In the genomic region with DNA sequence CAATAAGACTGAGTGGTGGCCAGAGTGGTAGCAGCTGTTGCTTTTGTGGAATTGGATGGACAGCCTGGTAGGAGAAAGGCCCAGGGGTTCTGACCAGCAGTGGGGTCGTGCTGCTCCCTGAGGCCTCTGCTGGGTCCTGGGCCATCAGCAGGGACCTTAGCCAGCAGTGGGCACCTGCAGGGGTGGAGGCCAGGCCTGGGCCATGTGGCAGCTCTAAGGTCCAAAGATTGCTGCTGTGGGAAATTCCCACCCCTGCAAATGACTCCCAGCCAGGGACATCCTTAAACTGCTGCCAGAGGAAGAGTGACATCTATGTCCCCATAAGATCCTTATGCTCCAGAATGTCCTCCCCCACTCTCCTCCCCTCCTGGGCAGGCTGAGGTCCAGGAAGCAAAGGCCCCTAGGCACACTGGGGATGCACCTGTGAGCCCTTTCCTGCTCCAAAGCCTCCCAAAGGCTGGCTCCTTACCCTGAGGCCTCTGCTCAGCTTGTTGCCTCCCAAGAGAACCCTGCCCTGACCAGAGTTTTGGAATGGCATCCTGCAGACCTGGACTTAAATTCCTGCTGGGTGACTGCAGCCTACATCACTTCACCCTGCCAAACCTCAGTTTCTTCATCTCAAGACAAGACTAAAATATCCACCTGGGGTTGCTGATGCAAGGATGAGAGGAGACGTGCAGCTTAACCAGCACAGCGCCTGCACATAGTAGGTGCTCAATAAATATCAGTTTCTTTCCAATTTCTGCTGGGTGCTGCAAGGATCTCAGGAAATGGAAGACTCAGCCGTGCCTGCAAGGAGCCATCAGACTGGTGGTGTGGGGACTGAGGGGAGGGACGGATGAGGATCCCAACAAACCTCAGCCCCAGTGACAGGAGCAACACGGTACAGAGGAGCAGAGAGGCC, we compare ENCODE assay signal across 1 cellular context.
TF ChIP-seq lines count a peak whose summit lies in the region.

No MANE protein-coding gene starts in this region.

TF ChIP-seq in HepG2, 621 proteins besides CTCF, POLR2A, EP300 and RAD21 (continued from another document):
- TF ChIP-seq, protein P1, sequence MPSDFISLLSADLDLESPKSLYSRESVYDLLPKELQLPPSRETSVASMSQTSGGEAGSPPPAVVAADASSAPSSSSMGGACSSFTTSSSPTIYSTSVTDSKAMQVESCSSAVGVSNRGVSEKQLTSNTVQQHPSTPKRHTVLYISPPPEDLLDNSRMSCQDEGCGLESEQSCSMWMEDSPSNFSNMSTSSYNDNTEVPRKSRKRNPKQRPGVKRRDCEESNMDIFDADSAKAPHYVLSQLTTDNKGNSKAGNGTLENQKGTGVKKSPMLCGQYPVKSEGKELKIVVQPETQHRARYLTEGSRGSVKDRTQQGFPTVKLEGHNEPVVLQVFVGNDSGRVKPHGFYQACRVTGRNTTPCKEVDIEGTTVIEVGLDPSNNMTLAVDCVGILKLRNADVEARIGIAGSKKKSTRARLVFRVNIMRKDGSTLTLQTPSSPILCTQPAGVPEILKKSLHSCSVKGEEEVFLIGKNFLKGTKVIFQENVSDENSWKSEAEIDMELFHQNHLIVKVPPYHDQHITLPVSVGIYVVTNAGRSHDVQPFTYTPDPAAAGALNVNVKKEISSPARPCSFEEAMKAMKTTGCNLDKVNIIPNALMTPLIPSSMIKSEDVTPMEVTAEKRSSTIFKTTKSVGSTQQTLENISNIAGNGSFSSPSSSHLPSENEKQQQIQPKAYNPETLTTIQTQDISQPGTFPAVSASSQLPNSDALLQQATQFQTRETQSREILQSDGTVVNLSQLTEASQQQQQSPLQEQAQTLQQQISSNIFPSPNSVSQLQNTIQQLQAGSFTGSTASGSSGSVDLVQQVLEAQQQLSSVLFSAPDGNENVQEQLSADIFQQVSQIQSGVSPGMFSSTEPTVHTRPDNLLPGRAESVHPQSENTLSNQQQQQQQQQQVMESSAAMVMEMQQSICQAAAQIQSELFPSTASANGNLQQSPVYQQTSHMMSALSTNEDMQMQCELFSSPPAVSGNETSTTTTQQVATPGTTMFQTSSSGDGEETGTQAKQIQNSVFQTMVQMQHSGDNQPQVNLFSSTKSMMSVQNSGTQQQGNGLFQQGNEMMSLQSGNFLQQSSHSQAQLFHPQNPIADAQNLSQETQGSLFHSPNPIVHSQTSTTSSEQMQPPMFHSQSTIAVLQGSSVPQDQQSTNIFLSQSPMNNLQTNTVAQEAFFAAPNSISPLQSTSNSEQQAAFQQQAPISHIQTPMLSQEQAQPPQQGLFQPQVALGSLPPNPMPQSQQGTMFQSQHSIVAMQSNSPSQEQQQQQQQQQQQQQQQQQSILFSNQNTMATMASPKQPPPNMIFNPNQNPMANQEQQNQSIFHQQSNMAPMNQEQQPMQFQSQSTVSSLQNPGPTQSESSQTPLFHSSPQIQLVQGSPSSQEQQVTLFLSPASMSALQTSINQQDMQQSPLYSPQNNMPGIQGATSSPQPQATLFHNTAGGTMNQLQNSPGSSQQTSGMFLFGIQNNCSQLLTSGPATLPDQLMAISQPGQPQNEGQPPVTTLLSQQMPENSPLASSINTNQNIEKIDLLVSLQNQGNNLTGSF (CRISPR knock-in tag; IDR thresholded peaks at IDR 0.05), result no peak
- TF ChIP-seq, protein P2, sequence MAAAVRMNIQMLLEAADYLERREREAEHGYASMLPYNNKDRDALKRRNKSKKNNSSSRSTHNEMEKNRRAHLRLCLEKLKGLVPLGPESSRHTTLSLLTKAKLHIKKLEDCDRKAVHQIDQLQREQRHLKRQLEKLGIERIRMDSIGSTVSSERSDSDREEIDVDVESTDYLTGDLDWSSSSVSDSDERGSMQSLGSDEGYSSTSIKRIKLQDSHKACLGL (CRISPR knock-in tag; IDR thresholded peaks at IDR 0.05), result peak; percentile 80; the same call in 1 of the 2 replicates
- TF ChIP-seq TSC22D2 (CRISPR knock-in tag; IDR thresholded peaks at IDR 0.05; ENCODE audit: borderline replicate concordance), result no peak
- no peak for TF ChIP-seq CCDC6 (CRISPR knock-in tag; IDR thresholded peaks at IDR 0.05)
- peak; percentile 52 for TF ChIP-seq SALL1 (CRISPR knock-in tag; IDR thresholded peaks at IDR 0.05)
- 0 out of 2 replicates have a peak, but pooled peaks have one; percentile 14 for TF ChIP-seq HNF4G (IDR thresholded peaks at IDR 0.05; ENCODE audit: borderline replicate concordance, low read depth, low read length)
- no peak; the same call in 1 of the 2 replicates for TF ChIP-seq HNF4G (CRISPR knock-in tag; IDR thresholded peaks at IDR 0.05; ENCODE audit: borderline replicate concordance, low read depth)
- no peak for TF ChIP-seq ZNF558 (CRISPR knock-in tag; IDR thresholded peaks at IDR 0.05; ENCODE audit: borderline replicate concordance)
- TF ChIP-seq MTF2 (CRISPR knock-in tag; IDR thresholded peaks at IDR 0.05; ENCODE audit: borderline replicate concordance), result peak; percentile 30; the same call in 1 of the 2 replicates
- TF ChIP-seq, protein P3, sequence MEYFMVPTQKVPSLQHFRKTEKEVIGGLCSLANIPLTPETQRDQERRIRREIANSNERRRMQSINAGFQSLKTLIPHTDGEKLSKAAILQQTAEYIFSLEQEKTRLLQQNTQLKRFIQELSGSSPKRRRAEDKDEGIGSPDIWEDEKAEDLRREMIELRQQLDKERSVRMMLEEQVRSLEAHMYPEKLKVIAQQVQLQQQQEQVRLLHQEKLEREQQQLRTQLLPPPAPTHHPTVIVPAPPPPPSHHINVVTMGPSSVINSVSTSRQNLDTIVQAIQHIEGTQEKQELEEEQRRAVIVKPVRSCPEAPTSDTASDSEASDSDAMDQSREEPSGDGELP (IDR thresholded peaks at IDR 0.05; ENCODE audit: borderline replicate concordance, low read depth), result peak; percentile 20; the same call in 1 of the 2 replicates
- TF ChIP-seq HOXA5 (CRISPR knock-in tag; IDR thresholded peaks at IDR 0.05), result no peak
- TF ChIP-seq, protein P4, sequence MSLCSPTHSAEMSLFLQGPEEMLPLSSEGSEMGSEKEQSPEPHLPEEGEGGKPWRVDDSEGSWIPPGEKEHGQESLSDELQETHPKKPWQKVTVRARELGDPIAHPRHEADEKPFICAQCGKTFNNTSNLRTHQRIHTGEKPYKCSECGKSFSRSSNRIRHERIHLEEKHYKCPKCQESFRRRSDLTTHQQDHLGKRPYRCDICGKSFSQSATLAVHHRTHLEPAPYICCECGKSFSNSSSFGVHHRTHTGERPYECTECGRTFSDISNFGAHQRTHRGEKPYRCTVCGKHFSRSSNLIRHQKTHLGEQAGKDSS (CRISPR knock-in tag; IDR thresholded peaks at IDR 0.05; ENCODE audit: borderline replicate concordance, low read depth), result no peak
- TF ChIP-seq HNRNPUL1 (IDR thresholded peaks at IDR 0.05; ENCODE audit: low read depth, low read length), result no peak
- TF ChIP-seq TEAD3 (CRISPR knock-in tag; optimal IDR thresholded peaks at IDR 0.05; ENCODE audit: borderline replicate concordance), result no peak
- TF ChIP-seq HDAC6 (IDR thresholded peaks at IDR 0.05; ENCODE audit: low read depth, low read length), result no peak
- TF ChIP-seq ZNF326 (CRISPR knock-in tag; IDR thresholded peaks at IDR 0.05; ENCODE audit: borderline replicate concordance), result no peak
- TF ChIP-seq RXRA (CRISPR knock-in tag; IDR thresholded peaks at IDR 0.05), result no peak
TF ChIP-seq in HepG2: peak in this region for 51.
